Comparison of ENCODE assay signal across 40 cellular contexts in genomic region chr3:163626753-163627152, GRCh38.
"Had no signal": no experiment of that assay in that cellular context is flagged by ENCODE, and none has a peak within 500 bp of the region (broad histone marks: within the 10 kb centered on the region; RNA-seq: fewer than 3 reads in every experiment).

No MANE protein-coding gene starts in this region.

- H3K27me3 Mint-ChIP-seq: activated CD4-positive, alpha-beta memory T cell treated with anti-CD3 and anti-CD28 coated beads, Interleukin-2, amount 10 ng/mL, durations not matched to agents 7 days and 5 days; activated CD4-positive, alpha-beta T cell treated with anti-CD3 and anti-CD28 coated beads for 36 hours; activated CD4-positive, alpha-beta T cell treated with anti-CD3 and anti-CD28 coated beads, Interleukin-2, amount 10 ng/mL, durations not matched to agents 7 days and 5 days; activated CD8-positive, alpha-beta memory T cell treated with anti-CD3 and anti-CD28 coated beads, Interleukin-2, amount 10 ng/mL, durations not matched to agents 7 days and 5 days; activated naive CD4-positive, alpha-beta T cell treated with anti-CD3 and anti-CD28 coated beads, Interleukin-2, amount 50 U/mL, for 24 hours; activated naive CD8-positive, alpha-beta T cell; activated naive CD8-positive, alpha-beta T cell treated with anti-CD3 and anti-CD28 coated beads, Interleukin-2, amount 10 ng/mL, durations not matched to agents 7 days and 5 days; activated naive CD8-positive, alpha-beta T cell treated with anti-CD3 and anti-CD28 coated beads, Interleukin-2, amount 50 U/mL, for 24 hours; activated T-cell treated with anti-CD3 and anti-CD28 coated beads, Interleukin-2, amount 50 U/mL, for 24 hours; brain; central memory CD8-positive, alpha-beta T cell had no signal

- DNase-seq: activated CD4-positive, alpha-beta memory T cell treated with anti-CD3 and anti-CD28 coated beads, Interleukin-2, amount 10 ng/mL, durations not matched to agents 7 days and 5 days; activated CD4-positive, alpha-beta T cell treated with anti-CD3 and anti-CD28 coated beads for 1 hour; activated CD4-positive, alpha-beta T cell treated with anti-CD3 and anti-CD28 coated beads for 36 hours; activated CD4-positive, alpha-beta T cell treated with anti-CD3 and anti-CD28 coated beads for 48 hours; activated CD4-positive, alpha-beta T cell treated with anti-CD3 and anti-CD28 coated beads, Interleukin-2, amount 10 ng/mL, durations not matched to agents 7 days and 5 days; activated CD4-positive, alpha-beta T cell treated with anti-CD3 and anti-CD28 coated beads, Interleukin-2, amount 50 U/mL, for 48 hours; activated CD4-positive, CD25-positive, alpha-beta regulatory T cell; activated CD8-positive, alpha-beta memory T cell treated with anti-CD3 and anti-CD28 coated beads for 24 hours; activated CD8-positive, alpha-beta memory T cell treated with anti-CD3 and anti-CD28 coated beads, Interleukin-2, amount 10 ng/mL, durations not matched to agents 7 days and 5 days; activated CD8-positive, alpha-beta memory T cell treated with anti-CD3 and anti-CD28 coated beads, Interleukin-2, amount 50 U/mL, for 48 hours; activated CD8-positive, alpha-beta T cell treated with anti-CD3 and anti-CD28 coated beads, Interleukin-2, amount 10 ng/mL, durations not matched to agents 7 days and 5 days; activated effector memory CD4-positive, alpha-beta T cell treated with Interleukin-2 at 50 U/mL for 16 hours; activated gamma-delta T cell; activated naive CD4-positive, alpha-beta T cell treated with Interleukin-2 at 50 U/mL for 16 hours; activated naive CD8-positive, alpha-beta T cell treated with anti-CD3 and anti-CD28 coated beads, Interleukin-2, amount 10 ng/mL, durations not matched to agents 7 days and 5 days; activated naive CD8-positive, alpha-beta T cell treated with anti-CD3 and anti-CD28 coated beads, Interleukin-2, amount 50 U/mL, for 24 hours; activated T-cell treated with anti-CD3 and anti-CD28 coated beads, Interleukin-2, amount 50 U/mL, for 24 hours; activated T-cell treated with anti-CD3 and anti-CD28 coated beads, Interleukin-2, amount 50 U/mL, for 48 hours; amygdala; anterior cingulate cortex; caudate nucleus; cerebellar nuclear complex; SW 1271; T-helper 1 cell; T-helper 2 cell; T-helper 9 cell had no signal

- H3K4me1 Mint-ChIP-seq: activated CD4-positive, alpha-beta memory T cell treated with anti-CD3 and anti-CD28 coated beads, Interleukin-2, amount 10 ng/mL, durations not matched to agents 7 days and 5 days; activated CD4-positive, alpha-beta T cell treated with anti-CD3 and anti-CD28 coated beads for 36 hours; activated CD4-positive, alpha-beta T cell treated with anti-CD3 and anti-CD28 coated beads, Interleukin-2, amount 10 ng/mL, durations not matched to agents 7 days and 5 days; activated CD8-positive, alpha-beta memory T cell treated with anti-CD3 and anti-CD28 coated beads, Interleukin-2, amount 10 ng/mL, durations not matched to agents 7 days and 5 days; activated naive CD4-positive, alpha-beta T cell treated with anti-CD3 and anti-CD28 coated beads, Interleukin-2, amount 50 U/mL, for 24 hours; activated naive CD8-positive, alpha-beta T cell treated with anti-CD3 and anti-CD28 coated beads, Interleukin-2, amount 10 ng/mL, durations not matched to agents 7 days and 5 days; activated naive CD8-positive, alpha-beta T cell treated with anti-CD3 and anti-CD28 coated beads, Interleukin-2, amount 50 U/mL, for 24 hours; brain; central memory CD8-positive, alpha-beta T cell had no signal

- H3K27me3 ChIP-seq: ascending aorta, cardiac muscle cell had no signal

- H3K27ac Mint-ChIP-seq: activated CD4-positive, alpha-beta memory T cell treated with anti-CD3 and anti-CD28 coated beads, Interleukin-2, amount 10 ng/mL, durations not matched to agents 7 days and 5 days; activated CD4-positive, alpha-beta T cell treated with anti-CD3 and anti-CD28 coated beads for 36 hours; activated CD4-positive, alpha-beta T cell treated with anti-CD3 and anti-CD28 coated beads, Interleukin-2, amount 10 ng/mL, durations not matched to agents 7 days and 5 days; activated CD8-positive, alpha-beta memory T cell treated with anti-CD3 and anti-CD28 coated beads, Interleukin-2, amount 10 ng/mL, durations not matched to agents 7 days and 5 days; activated CD8-positive, alpha-beta T cell treated with anti-CD3 and anti-CD28 coated beads, Interleukin-2, amount 10 ng/mL, durations not matched to agents 7 days and 5 days; activated naive CD4-positive, alpha-beta T cell treated with anti-CD3 and anti-CD28 coated beads, Interleukin-2, amount 50 U/mL, for 24 hours; activated naive CD8-positive, alpha-beta T cell; activated naive CD8-positive, alpha-beta T cell treated with anti-CD3 and anti-CD28 coated beads, Interleukin-2, amount 10 ng/mL, durations not matched to agents 7 days and 5 days; activated naive CD8-positive, alpha-beta T cell treated with anti-CD3 and anti-CD28 coated beads, Interleukin-2, amount 50 U/mL, for 24 hours; activated T-cell treated with anti-CD3 and anti-CD28 coated beads, Interleukin-2, amount 50 U/mL, for 24 hours; activated T-helper 2 cell treated with anti-CD3 and anti-CD28 coated beads, Interferon-gamma antibody, Interleukin-2, Interleukin-4, amounts not matched to agents 10 μg/mL and 5 μg/mL and 100 μg/mL, durations not matched to agents 14 hours and 24 hours and 36 hours; brain; T-helper 1 cell treated with Interleukin-12 subunit alpha and Interleukin-12 subunit beta and Interleukin-4 antibody, amounts not matched to agents 30 μg/mL and 1 μg/mL, for 36 hours; T-helper 2 cell treated with Interferon-gamma antibody and Interleukin-4, amounts not matched to agents 5 μg/mL and 100 μg/mL, for 36 hours; WTC11 had no signal

- H3K9me3 ChIP-seq: ascending aorta had no signal

- ATAC-seq: activated CD4-positive, alpha-beta T cell treated with anti-CD3 and anti-CD28 coated beads for 36 hours; activated CD4-positive, CD25-positive, alpha-beta regulatory T cell treated with anti-CD3 and anti-CD28 coated beads, Interleukin-2, amount 50 U/mL, for 24 hours; activated CD8-positive, alpha-beta memory T cell treated with anti-CD3 and anti-CD28 coated beads, Interleukin-2, amount 10 ng/mL, durations not matched to agents 7 days and 5 days; activated CD8-positive, alpha-beta T cell treated with anti-CD3 and anti-CD28 coated beads, Interleukin-2, amount 10 ng/mL, durations not matched to agents 7 days and 5 days; activated naive CD8-positive, alpha-beta T cell treated with anti-CD3 and anti-CD28 coated beads, Interleukin-2, amount 50 U/mL, for 24 hours; WTC11 had no signal

- H3K27ac ChIP-seq: ascending aorta, cardiac muscle cell, VCaP had no signal

- H3K36me3 Mint-ChIP-seq: activated CD8-positive, alpha-beta memory T cell treated with anti-CD3 and anti-CD28 coated beads, Interleukin-2, amount 10 ng/mL, durations not matched to agents 7 days and 5 days; activated naive CD4-positive, alpha-beta T cell treated with anti-CD3 and anti-CD28 coated beads, Interleukin-2, amount 50 U/mL, for 24 hours; activated naive CD8-positive, alpha-beta T cell; activated naive CD8-positive, alpha-beta T cell treated with anti-CD3 and anti-CD28 coated beads, Interleukin-2, amount 10 ng/mL, durations not matched to agents 7 days and 5 days; brain; WTC11 had no signal

- H3K9me3 Mint-ChIP-seq: activated CD4-positive, alpha-beta memory T cell treated with anti-CD3 and anti-CD28 coated beads, Interleukin-2, amount 10 ng/mL, durations not matched to agents 7 days and 5 days; brain; WTC11 had no signal

- FAIRE-seq: bronchial epithelial cell, TTC549 had no signal

- H3K4me3 Mint-ChIP-seq: activated CD4-positive, alpha-beta memory T cell treated with anti-CD3 and anti-CD28 coated beads, Interleukin-2, amount 10 ng/mL, durations not matched to agents 7 days and 5 days; activated CD4-positive, alpha-beta T cell treated with anti-CD3 and anti-CD28 coated beads for 36 hours; activated CD4-positive, alpha-beta T cell treated with anti-CD3 and anti-CD28 coated beads, Interleukin-2, amount 10 ng/mL, durations not matched to agents 7 days and 5 days; activated CD8-positive, alpha-beta memory T cell treated with anti-CD3 and anti-CD28 coated beads, Interleukin-2, amount 10 ng/mL, durations not matched to agents 7 days and 5 days; activated CD8-positive, alpha-beta T cell treated with anti-CD3 and anti-CD28 coated beads, Interleukin-2, amount 10 ng/mL, durations not matched to agents 7 days and 5 days; activated naive CD4-positive, alpha-beta T cell treated with anti-CD3 and anti-CD28 coated beads, Interleukin-2, amount 50 U/mL, for 24 hours; activated naive CD8-positive, alpha-beta T cell; activated naive CD8-positive, alpha-beta T cell treated with anti-CD3 and anti-CD28 coated beads, Interleukin-2, amount 10 ng/mL, durations not matched to agents 7 days and 5 days; activated naive CD8-positive, alpha-beta T cell treated with anti-CD3 and anti-CD28 coated beads, Interleukin-2, amount 50 U/mL, for 24 hours; activated T-cell treated with anti-CD3 and anti-CD28 coated beads, Interleukin-2, amount 50 U/mL, for 24 hours; brain; central memory CD8-positive, alpha-beta T cell; T-helper 1 cell treated with Interleukin-12 subunit alpha and Interleukin-12 subunit beta and Interleukin-4 antibody, amounts not matched to agents 30 μg/mL and 1 μg/mL, for 36 hours; T-helper 2 cell treated with Interferon-gamma antibody and Interleukin-4, amounts not matched to agents 5 μg/mL and 100 μg/mL, for 36 hours; WTC11 had no signal

- H3K4me1 ChIP-seq: ascending aorta had no signal

- H3K4me3 ChIP-seq: ascending aorta, cardiac muscle cell had no signal

- H3K36me3 ChIP-seq: ascending aorta, cardiac muscle cell had no signal
